ENCODE assay signal across 22 cellular contexts in the genomic region with DNA sequence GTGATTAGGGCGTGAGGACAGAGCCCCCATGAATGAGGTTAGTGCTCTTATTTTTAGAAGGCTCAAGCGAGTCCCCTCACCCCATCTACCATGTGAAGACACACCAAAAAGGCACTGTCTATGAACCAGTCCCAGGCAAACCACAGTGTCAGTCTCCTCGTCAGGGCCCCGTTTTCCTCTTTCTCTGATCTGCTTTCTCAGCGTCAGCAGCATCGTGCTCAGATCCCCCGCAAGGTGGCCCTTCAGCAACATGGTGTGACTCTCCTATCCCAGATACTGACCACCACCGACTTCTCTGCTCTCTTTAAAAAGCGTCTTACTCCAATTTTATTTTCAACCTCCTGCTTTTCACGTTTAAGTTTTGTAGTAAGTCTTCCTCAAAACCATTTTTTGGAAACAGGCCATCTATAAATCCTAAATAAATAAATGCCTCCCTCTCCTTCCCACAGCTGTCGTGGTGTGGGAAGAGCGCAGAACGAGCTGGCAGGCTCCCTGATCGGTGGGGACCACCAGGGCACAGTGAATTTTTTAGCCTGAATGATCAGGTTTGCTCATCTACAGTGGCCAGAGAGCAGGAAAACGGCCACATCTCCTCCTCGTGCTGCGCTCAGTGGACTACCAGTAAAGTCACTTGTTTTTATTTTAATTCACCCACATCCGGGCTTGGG.
"Had no signal": no experiment of that assay in that cellular context is flagged by ENCODE, and none has a peak within 500 bp of the region (broad histone marks: within the 10 kb centered on the region; RNA-seq: fewer than 3 reads in every experiment).

No MANE protein-coding gene starts in this region.

- H3K27me3 ChIP-seq: sigmoid colon, transverse colon had no signal

- H3K27ac Mint-ChIP-seq: activated naive CD4-positive, alpha-beta T cell treated with anti-CD3 and anti-CD28 coated beads, Interleukin-2, amount 50 U/mL, for 24 hours; brain; dendritic cell treated with granulocyte-macrophage colony-stimulating factor and Interleukin-4, amounts not matched to agents 40 ng/mL and 50 ng/mL, for 4 days; memory B cell; nephron progenitor cell; stimulated activated naive B cell treated with anti-CD40 and anti-IgM and Interleukin-4, amounts not matched to agents 10 μg/mL and 1 μg/mL and 100 μg/mL, for 72 hours; T-helper 2 cell treated with Interferon-gamma antibody and Interleukin-4, amounts not matched to agents 5 μg/mL and 100 μg/mL, for 36 hours; WTC11 had no signal

- H3K36me3 Mint-ChIP-seq: activated naive CD4-positive, alpha-beta T cell treated with anti-CD3 and anti-CD28 coated beads, Interleukin-2, amount 50 U/mL, for 24 hours; brain; memory B cell; stimulated activated naive B cell treated with anti-CD40 and anti-IgM and Interleukin-4, amounts not matched to agents 10 μg/mL and 1 μg/mL and 100 μg/mL, for 72 hours; WTC11 had no signal

- H3K4me3 ChIP-seq: sigmoid colon, smooth muscle cell, transverse colon had no signal

- H3K9me3 Mint-ChIP-seq: activated naive CD4-positive, alpha-beta T cell treated with anti-CD3 and anti-CD28 coated beads, Interleukin-2, amount 50 U/mL, for 24 hours; dendritic cell treated with granulocyte-macrophage colony-stimulating factor and Interleukin-4, amounts not matched to agents 40 ng/mL and 50 ng/mL, for 4 days; stimulated activated naive B cell treated with anti-CD40 and anti-IgM and Interleukin-4, amounts not matched to agents 10 μg/mL and 1 μg/mL and 100 μg/mL, for 72 hours; T-helper 2 cell treated with Interferon-gamma antibody and Interleukin-4, amounts not matched to agents 5 μg/mL and 100 μg/mL, for 36 hours had no signal

- H3K36me3 ChIP-seq: sigmoid colon, transverse colon had no signal

- H3K27ac ChIP-seq: foreskin keratinocyte, sigmoid colon, transverse colon had no signal

- H3K4me3 Mint-ChIP-seq: activated naive CD4-positive, alpha-beta T cell treated with anti-CD3 and anti-CD28 coated beads, Interleukin-2, amount 50 U/mL, for 24 hours; dendritic cell treated with granulocyte-macrophage colony-stimulating factor and Interleukin-4, amounts not matched to agents 40 ng/mL and 50 ng/mL, for 4 days; memory B cell; nephron progenitor cell; stimulated activated naive B cell treated with anti-CD40 and anti-IgM and Interleukin-4, amounts not matched to agents 10 μg/mL and 1 μg/mL and 100 μg/mL, for 72 hours; T-helper 2 cell treated with Interferon-gamma antibody and Interleukin-4, amounts not matched to agents 5 μg/mL and 100 μg/mL, for 36 hours; WTC11 had no signal

- DNase-seq: activated gamma-delta T cell treated with Interleukin-2 at 50 U/mL for 16 hours; activated T-cell treated with anti-CD3 and anti-CD28 coated beads, Interleukin-2, amount 50 U/mL, for 1 hour; caudate nucleus; effector CD4-positive, alpha-beta T cell; erythroblast; foreskin keratinocyte; nephron progenitor cell; occipital lobe; sigmoid colon; stimulated activated CD4-positive, alpha-beta T cell treated with anti-CD3 and anti-CD28 coated beads, Interleukin-2, amount 100 ng/mL, for 48 hours; stimulated activated CD8-positive, alpha-beta memory T cell treated with anti-CD3 and anti-CD28 coated beads, Interleukin-4, amount 100 ng/mL, for 48 hours; stimulated activated naive B cell treated with anti-CD40 and anti-IgM and Interleukin-4, amounts not matched to agents 10 μg/mL and 1 μg/mL and 100 μg/mL, for 72 hours; transverse colon had no signal

- H3K9me3 ChIP-seq: sigmoid colon, transverse colon had no signal

- H3K4me1 ChIP-seq: foreskin keratinocyte, transverse colon had no signal

- H3K4me2 ChIP-seq: smooth muscle cell had no signal

- FAIRE-seq: TTC549, urothelium cell line had no signal

- H3K4me1 Mint-ChIP-seq: activated naive CD4-positive, alpha-beta T cell treated with anti-CD3 and anti-CD28 coated beads, Interleukin-2, amount 50 U/mL, for 24 hours; memory B cell; stimulated activated naive B cell treated with anti-CD40 and anti-IgM and Interleukin-4, amounts not matched to agents 10 μg/mL and 1 μg/mL and 100 μg/mL, for 72 hours had no signal

- ATAC-seq: foreskin keratinocyte; stimulated activated naive B cell treated with anti-CD40 and anti-IgM and Interleukin-4, amounts not matched to agents 10 μg/mL and 1 μg/mL and 100 μg/mL, for 72 hours; WTC11 had no signal
